Comparison of ENCODE assay signal across 8 cellular contexts in the genomic region with DNA sequence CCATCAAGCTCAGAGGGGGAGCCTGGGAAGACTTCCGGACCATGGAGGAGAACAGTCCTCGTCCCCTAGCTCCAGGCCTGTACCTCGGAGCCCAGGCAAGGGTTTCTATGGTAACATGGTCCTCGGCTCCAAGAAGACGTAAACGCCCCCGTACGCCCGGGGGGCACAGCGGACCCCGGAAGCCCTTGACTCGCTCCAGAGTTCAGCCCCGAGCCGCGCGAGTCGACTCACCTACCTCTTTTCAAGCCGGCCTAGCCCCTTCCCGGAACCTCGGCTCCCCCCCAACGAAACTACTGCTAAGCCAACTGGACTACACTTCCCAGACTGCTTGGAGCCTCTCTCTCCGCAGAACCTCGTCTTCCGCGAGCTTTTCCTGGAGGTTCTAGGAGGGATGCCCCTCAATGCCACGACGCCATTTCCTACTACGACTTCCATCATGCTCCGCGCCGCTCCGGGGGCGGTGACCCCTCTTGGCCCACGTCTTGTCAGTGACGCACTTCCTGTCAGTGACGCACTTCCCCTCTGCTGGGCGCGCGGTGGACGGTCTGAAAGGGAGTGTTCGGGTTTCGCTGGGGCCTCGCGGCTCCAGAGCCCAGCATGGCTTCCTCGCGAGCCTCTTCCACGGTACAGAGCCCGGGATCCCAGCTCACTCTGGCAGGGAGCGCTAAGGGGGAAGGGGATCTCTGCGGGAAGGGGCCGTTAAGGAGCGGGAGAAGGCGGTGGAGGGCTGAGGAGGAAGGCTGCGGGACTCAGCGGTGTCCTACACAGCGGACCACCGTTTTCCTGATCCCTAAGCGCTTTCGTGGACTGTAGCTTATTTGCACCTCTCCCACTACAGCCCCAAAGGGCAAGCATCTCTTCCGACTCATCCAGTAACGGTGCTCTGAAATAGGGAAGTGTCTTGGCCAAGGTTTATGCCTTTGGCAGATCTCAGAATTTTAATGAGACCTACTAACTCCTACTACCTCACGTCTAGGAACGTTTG. TPM values are rescaled to one million over a fixed set of nuclear protein-coding genes. Genes with fewer than 3 reads are reported as not detected.
DNase-seq lines count a peak whose midpoint lies in the region; ATAC-seq, FAIRE-seq and TF ChIP-seq lines count a peak whose summit lies in the region.

A gene (minus strand): TSS at position 426 of the 985 bp plus-strand sequence. CDS start 3,065 bp downstream, outside the sequence.
A gene (plus strand): TSS at position 512 of the 985 bp plus-strand sequence. CDS start 86 bp downstream, at position 598.

- peak; percentile 96 for ATAC-seq in HG02840 (IDR thresholded peaks at IDR 0.05; ENCODE audit: low FRiP score, unreplicated experiment)
- peak; percentile 98 to 99 (median 98) for ATAC-seq in heart left ventricle
- peak; percentile 98 for ATAC-seq in upper lobe of left lung (ENCODE audit: low FRiP score in 2 of 2)

- TF ChIP-seq CTCF in heart left ventricle (IDR thresholded peaks at IDR 0.05) (peak in 1 of 12 donors; percentile 5), upper lobe of left lung (IDR thresholded peaks at IDR 0.05) (peak in 1 of 6 experiments; percentile 32)

- FAIRE-seq in GM12892 (lab: Jason Lieb, UNC), result peak; percentile 99

- WGBS in adipose tissue, 3 donors, result 0 to 1% (median 0%) methylated on average over 62 to 63 of the region's 63 CpGs
- 0 to 1% (median 0%) methylated on average over 34 to 63 of the region's 63 CpGs for WGBS in heart left ventricle, 4 donors
- 0 to 1% methylated on average over 23 to 62 of the region's 63 CpGs for WGBS in upper lobe of left lung, 2 donors

- peak in 3 of 4 donors; percentile 50 to 91 (median 66) for TF ChIP-seq EP300 in upper lobe of left lung (IDR thresholded peaks at IDR 0.05)

- H3K27me3 ChIP-seq in heart left ventricle (no peaks in the 10 kb centered on the region), upper lobe of left lung (no peaks in the 10 kb centered on the region)

- H3K4me1 ChIP-seq in heart left ventricle, result peaks cover 4 to 41% (median 19%) of the 10 kb centered on the region in 12 donors
- peaks cover 17 to 36% (median 23%) of the 10 kb centered on the region in 4 donors for H3K4me1 ChIP-seq in upper lobe of left lung

- TF ChIP-seq POLR2A in GM12892 (IDR thresholded peaks at IDR 0.05; ENCODE audit: low read depth, low read length) (peak; percentile 99), heart left ventricle (IDR thresholded peaks at IDR 0.05) (peak; percentile 60 to 87), upper lobe of left lung (IDR thresholded peaks at IDR 0.05) (peak in 3 of 4 donors; percentile 79 to 96 (median 81))

- DNase-seq in GM12892 (ENCODE audit: insufficient read length), result peak; percentile 89
- DNase-seq in NCI-H1436 (lab: John Stamatoyannopoulos, UW), result peak; percentile 96
- DNase-seq in SW480 (ENCODE audit: low spot score), result peak; percentile 99
- DNase-seq in heart left ventricle, result peak; percentile 97 to 98 (median 97)
- peak; percentile 95 to 99 (median 98) for DNase-seq in posterior cingulate gyrus
- DNase-seq in upper lobe of left lung, result peak; percentile 97

- H3K36me3 ChIP-seq in heart left ventricle (peaks cover 0 to 70% (median 63%) of the 10 kb centered on the region in 9 donors), upper lobe of left lung (peaks cover 17 to 60% (median 37%) of the 10 kb centered on the region in 4 donors)

- H3K9me3 ChIP-seq in heart left ventricle (no peaks in the 10 kb centered on the region), upper lobe of left lung (no peaks in the 10 kb centered on the region)

- intact Hi-C loops in heart left ventricle (cut with DNase I) (loop anchor here in 9 of 10 donors (2.0 to 10.0 kb wide), 11 partner anchors 51 to 389 kb away; a partner anchor contains a TSS), posterior cingulate gyrus (cut with DNase I) (loop anchor here (1.0 to 10.0 kb wide), 3 partner anchors 54 to 379 kb away; a partner anchor contains a TSS)

- H3K27ac ChIP-seq in adipose tissue (ENCODE audit: low read depth, low read length) (peak within 1 kb of the TSS; percentile 90), heart left ventricle (peak within 1 kb of the TSS; percentile 69 to 96 (median 94)), upper lobe of left lung (peak within 1 kb of the TSS; percentile 89 to 97 (median 94))

- H3K4me3 ChIP-seq in heart left ventricle, result peak within 1 kb of the TSS; percentile 48 to 93 (median 76)
- peak within 1 kb of the TSS; percentile 71 to 84 (median 74) for H3K4me3 ChIP-seq in upper lobe of left lung

RNA-seq across cellular contexts. Expression of the first gene that starts in this region (rescaled TPM):
- 38.7 TPM for polyA plus RNA-seq in GM12892 (2012; ENCODE audit: missing spikeins)
- polyA plus RNA-seq in adipose tissue (100 to 1,000 TPM in 1 of 3 donors, 10 to 100 TPM in 2; 17.4 to 105 (median 31.6) TPM), heart left ventricle (10 to 100 TPM; 44.9 to 46.0 TPM)
- total RNA-seq in heart left ventricle (10 to 100 TPM; 22.3 to 39.4 (median 34.4) TPM), upper lobe of left lung (10 to 100 TPM; 17.7 to 41.9 (median 28.4) TPM)

RNA-seq across cellular contexts. Expression of the second gene that starts in this region (rescaled TPM):
- polyA plus RNA-seq in GM12892 (2012; ENCODE audit: missing spikeins), result 24.1 TPM
- 10 to 100 TPM in 2 of 3 donors, 1 to 10 TPM in 1; 9.2 to 15.1 (median 13.9) TPM for polyA plus RNA-seq in adipose tissue
- 10 to 100 TPM; 10.4 to 15.0 (median 13.8) TPM for total RNA-seq in heart left ventricle
- 10 to 100 TPM in 1 of 2 donors, 1 to 10 TPM in 1; 5.1 to 24.6 TPM for polyA plus RNA-seq in heart left ventricle
- total RNA-seq in upper lobe of left lung, result 10 to 100 TPM in 5 of 6 donors, 1 to 10 TPM in 1; 7.1 to 18.2 (median 15.0) TPM

Comparison
In these comparisons a context has a peak if more than half of its experiments do, and no peak if none do; other contexts are left out.
1. Peak in every context shown above with its lines: DNase-seq, ATAC-seq, H3K4me3 ChIP-seq and H3K27ac ChIP-seq.